8 cellular contexts compared by ENCODE assay signal in genomic region chr5:95960802-95961616, GRCh38. TPM values are rescaled to one million over a fixed set of nuclear protein-coding genes. Genes with fewer than 3 reads are reported as not detected.
DNase-seq lines count a peak whose midpoint lies in the region; ATAC-seq and TF ChIP-seq lines count a peak whose summit lies in the region.

No MANE protein-coding gene starts in this region.

- in situ Hi-C loops in GM13977 (cut with MboI; ENCODE audit: low pct_unique_long_range_greater_than_20kb, low sequenced_read_pairs, unreplicated experiment): loop anchor here (25.0 kb wide), 1 partner anchor 376 kb away; no protein-coding TSS in a partner anchor

- peak overlapping the region; percentile 71 to 78 (median 78) for H3K4me3 ChIP-seq in right lobe of liver

- DNase-seq in A172 (ENCODE audit: low spot score) (peak; percentile 63), GM13977 (ENCODE audit: low spot score) (peak; percentile 82), NCI-H2227 (lab: John Stamatoyannopoulos, UW; ENCODE audit: unreplicated experiment) (peak; percentile 72), dermis microvascular lymphatic vessel endothelial cell (ENCODE audit: low read depth in 2 of 2) (peak; percentile 54 to 88), right lobe of liver (peak; percentile 78 to 84 (median 83))
- DNase-seq in activated CD4-positive, alpha-beta T cell treated with anti-CD3 and anti-CD28 coated beads, Interleukin-2, amount 50 U/mL, for 1 hour: peak; percentile 65
- DNase-seq in stimulated activated CD4-positive, alpha-beta T cell treated with anti-CD3 and anti-CD28 coated beads, Interleukin-2, amount 100 ng/mL, for 48 hours: peak; percentile 65 to 72

- H3K9me3 ChIP-seq in right lobe of liver: no peaks in the 10 kb centered on the region

- intact Hi-C loops in right lobe of liver (cut with DNase I): loop anchor here in 1 of 2 donors (10.0 kb wide), 1 partner anchor 374 kb away; no protein-coding TSS in a partner anchor

- peaks cover 0 to 36% (median 11%) of the 10 kb centered on the region in 4 donors for H3K4me1 ChIP-seq in right lobe of liver

- no peaks in the 10 kb centered on the region for H3K36me3 ChIP-seq in right lobe of liver

- H3K27ac ChIP-seq in right lobe of liver: peak overlapping the region; percentile 100

- peak; percentile 94 for TF ChIP-seq CTCF in GM13977 (IDR thresholded peaks at IDR 0.05; ENCODE audit: extremely low read depth, insufficient read depth, missing control alignments)
- peak; percentile 49 to 82 (median 70) for TF ChIP-seq CTCF in right lobe of liver (IDR thresholded peaks at IDR 0.05)

- no peak for TF ChIP-seq POLR2A in right lobe of liver (IDR thresholded peaks at IDR 0.05)

- ATAC-seq in HG02938 (IDR thresholded peaks at IDR 0.05; ENCODE audit: unreplicated experiment): peak; percentile 53
- ATAC-seq in right lobe of liver: peak; percentile 19 to 67 (median 46)

- WGBS in right lobe of liver (ENCODE audit: insufficient coverage, low coverage, low lambda C conversion rate, missing lambda C conversion rate): 0% methylated on average over 8 of the region's 80 CpGs

- no peaks in the 10 kb centered on the region for H3K27me3 ChIP-seq in right lobe of liver

RNA-seq across cellular contexts. Expression of gene ELL2, which starts 0.6 kb away (rescaled TPM):
- 67.1 and 82.5 TPM in 2 replicates for total RNA-seq in A172 (2014; rRNA removed; shearing (Covaris generic))
- total RNA-seq in dermis microvascular lymphatic vessel endothelial cell: 8.0 and 12.1 TPM in 2 replicates
- 10 to 100 TPM; 74.3 to 96.4 (median 84.5) TPM for total RNA-seq in right lobe of liver

Comparison
In these comparisons a context has a peak if more than half of its experiments do, and no peak if none do; other contexts are left out.
1. Peak in every context shown above with its lines: DNase-seq, ATAC-seq, H3K4me3 ChIP-seq and H3K27ac ChIP-seq.